In genomic region chr2:183359867-183360266, GRCh38 we compare ENCODE assay signal across 13 cellular contexts.
DNase-seq lines count a peak whose midpoint lies in the region; ATAC-seq and TF ChIP-seq lines count a peak whose summit lies in the region.
"Had no signal": no experiment of that assay in that cellular context is flagged by ENCODE, and none has a peak within 500 bp of the region (broad histone marks: within the 10 kb centered on the region; RNA-seq: fewer than 3 reads in every experiment).

No MANE protein-coding gene starts in this region.

- H3K36me3 ChIP-seq in mammary epithelial cell (ENCODE audit: insufficient read depth, low read length): no peaks in the 10 kb centered on the region

- BruUV-seq in mammary epithelial cell (replicated peaks; lab: Mats Ljungman, UMichigan): no TSS peak

- TF ChIP-seq RAD21 in Ishikawa (IDR thresholded peaks at IDR 0.05; ENCODE audit: low read depth): peak; percentile 52

- no peaks in the 10 kb centered on the region for H4K20me1 ChIP-seq in mammary epithelial cell (ENCODE audit: insufficient read depth, low read length)

- H3K9me3 ChIP-seq in mammary epithelial cell (replicated peaks; ENCODE audit: insufficient read depth, low read length): no peaks in the 10 kb centered on the region
- H3K9me3 ChIP-seq: Caco-2 had no signal

- no peak overlapping the region for H3K4me2 ChIP-seq in mammary epithelial cell (ENCODE audit: insufficient read depth, low read depth, low read length)

- no peak overlapping the region for H3K9ac ChIP-seq in mammary epithelial cell (ENCODE audit: insufficient read depth, low read length)

- no peaks in the 10 kb centered on the region for H3K4me1 ChIP-seq in mammary epithelial cell (ENCODE audit: insufficient read depth, low read length)
- H3K4me1 ChIP-seq: Caco-2 had no signal

- no peak overlapping the region for H3K4me3 Mint-ChIP-seq in nephron progenitor cell
- no peak overlapping the region for H3K4me3 Mint-ChIP-seq in natural killer cell treated with Interleukin-12 subunit alpha and Interleukin-12 subunit beta and Interleukin-15 and Interleukin-18, amount 100 ng/mL, for 72 hours
- H3K4me3 Mint-ChIP-seq: activated naive CD8-positive, alpha-beta T cell; T-helper 17 cell had no signal

- H3K4me3 ChIP-seq in mammary epithelial cell (replicated peaks in 1 of 3; ENCODE audit: insufficient read depth in 1 of 3, low read depth in 2 of 3, low read length in 3 of 3): no peak overlapping the region

- no peaks in the 10 kb centered on the region for H3K27me3 Mint-ChIP-seq in nephron progenitor cell (ENCODE audit: low read depth, poor library complexity)
- no peaks in the 10 kb centered on the region for H3K27me3 Mint-ChIP-seq in natural killer cell treated with Interleukin-12 subunit alpha and Interleukin-12 subunit beta and Interleukin-15 and Interleukin-18, amount 100 ng/mL, for 72 hours
- H3K27me3 Mint-ChIP-seq: activated naive CD8-positive, alpha-beta T cell; T-helper 17 cell had no signal

- H3K79me2 ChIP-seq in mammary epithelial cell (ENCODE audit: insufficient read depth, low read length): no peaks in the 10 kb centered on the region

- no peak for ATAC-seq in GM19035 (IDR thresholded peaks at IDR 0.05; ENCODE audit: unreplicated experiment)
- no peak for ATAC-seq in natural killer cell treated with Interleukin-12 subunit alpha and Interleukin-12 subunit beta and Interleukin-15 and Interleukin-18, amount 100 ng/mL, for 72 hours
- ATAC-seq: T-helper 17 cell had no signal

- H3K9me3 Mint-ChIP-seq in nephron progenitor cell: no peaks in the 10 kb centered on the region
- H3K9me3 Mint-ChIP-seq in natural killer cell treated with Interleukin-12 subunit alpha and Interleukin-12 subunit beta and Interleukin-15 and Interleukin-18, amount 100 ng/mL, for 72 hours: peaks cover 4% of the 10 kb centered on the region

- 53% methylated on average over 2 of the region's 2 CpGs for WGBS in mammary epithelial cell (ENCODE audit: low coverage, missing lambda C conversion rate)

- TF ChIP-seq CTCF in mammary epithelial cell (conservative IDR thresholded peaks at IDR 0.05 in 1 of 2, IDR thresholded peaks at IDR 0.05 in 1 of 2; ENCODE audit: extremely low read depth in 1 of 2, insufficient read depth in 1 of 2, low read depth in 1 of 2, low read length in 2 of 2): peak; percentile 13 to 45
- no peak for TF ChIP-seq CTCF in nephron progenitor cell (IDR thresholded peaks at IDR 0.05)

- H3K27me3 ChIP-seq in mammary epithelial cell (ENCODE audit: insufficient read depth, low read length): no peaks in the 10 kb centered on the region

- in situ Hi-C loops in mammary epithelial cell (cut with MboI; ENCODE audit: low sequenced_read_pairs in 2 of 2): loop anchor here in 1 of 2 donors (5.0 to 25.0 kb wide), 2 partner anchors 103 to 573 kb away; no protein-coding TSS in a partner anchor

- intact Hi-C loops in mammary epithelial cell (cut with micrococcal nuclease): loop anchor here (1.0 to 5.0 kb wide), 3 partner anchors 65 to 1173 kb away; no protein-coding TSS in a partner anchor

- H3K27ac ChIP-seq in mammary epithelial cell (ENCODE audit: insufficient read depth, low read depth, low read length): no peak overlapping the region

- H3K36me3 Mint-ChIP-seq in nephron progenitor cell (ENCODE audit: low read depth): no peaks in the 10 kb centered on the region
- no peaks in the 10 kb centered on the region for H3K36me3 Mint-ChIP-seq in natural killer cell treated with Interleukin-12 subunit alpha and Interleukin-12 subunit beta and Interleukin-15 and Interleukin-18, amount 100 ng/mL, for 72 hours
- H3K36me3 Mint-ChIP-seq: activated naive CD8-positive, alpha-beta T cell had no signal

- H3K4me1 Mint-ChIP-seq in nephron progenitor cell: no peaks in the 10 kb centered on the region
- H3K4me1 Mint-ChIP-seq in natural killer cell treated with Interleukin-12 subunit alpha and Interleukin-12 subunit beta and Interleukin-15 and Interleukin-18, amount 100 ng/mL, for 72 hours (ENCODE audit: low read depth in 2 of 2): no peaks in the 10 kb centered on the region
- H3K4me1 Mint-ChIP-seq: T-helper 17 cell had no signal

- CTCF ChIA-PET in mammary epithelial cell (lab: Charles Lee; ENCODE audit: low non-redundant PET): no interaction called here

- no peak overlapping the region for H3K27ac Mint-ChIP-seq in nephron progenitor cell
- no peak overlapping the region for H3K27ac Mint-ChIP-seq in natural killer cell treated with Interleukin-12 subunit alpha and Interleukin-12 subunit beta and Interleukin-15 and Interleukin-18, amount 100 ng/mL, for 72 hours
- H3K27ac Mint-ChIP-seq: activated naive CD8-positive, alpha-beta T cell; T-helper 17 cell had no signal

- no peak for TF ChIP-seq EP300 in Ishikawa (IDR thresholded peaks at IDR 0.05; ENCODE audit: borderline replicate concordance)

- dilution Hi-C loops in mammary epithelial cell (cut with HindIII; ENCODE audit: low sequenced_read_pairs): no loop called here

- H2AFZ ChIP-seq in mammary epithelial cell (ENCODE audit: low read depth, low read length): no peak overlapping the region

- DNase-seq in COLO829 (ENCODE audit: low spot score) (peak; percentile 10), mammary epithelial cell (no peak), lung microvascular endothelial cell (ENCODE audit: low read depth in 2 of 2) (peak; percentile 17 to 39), NCI-H524 (lab: John Stamatoyannopoulos, UW) (no peak), nephron progenitor cell (no peak)
- no peak for DNase-seq in natural killer cell treated with Interleukin-12 subunit alpha and Interleukin-12 subunit beta and Interleukin-15 and Interleukin-18, amount 100 ng/mL, for 72 hours (ENCODE audit: low spot score)
- DNase-seq: activated CD8-positive, alpha-beta memory T cell treated with anti-CD3 and anti-CD28 coated beads for 24 hours; Caco-2; NCI-H146; T-helper 17 cell had no signal

TF ChIP-seq in Ishikawa, 13 proteins besides CTCF, POLR2A, EP300 and RAD21:
- TF ChIP-seq, protein P1, sequence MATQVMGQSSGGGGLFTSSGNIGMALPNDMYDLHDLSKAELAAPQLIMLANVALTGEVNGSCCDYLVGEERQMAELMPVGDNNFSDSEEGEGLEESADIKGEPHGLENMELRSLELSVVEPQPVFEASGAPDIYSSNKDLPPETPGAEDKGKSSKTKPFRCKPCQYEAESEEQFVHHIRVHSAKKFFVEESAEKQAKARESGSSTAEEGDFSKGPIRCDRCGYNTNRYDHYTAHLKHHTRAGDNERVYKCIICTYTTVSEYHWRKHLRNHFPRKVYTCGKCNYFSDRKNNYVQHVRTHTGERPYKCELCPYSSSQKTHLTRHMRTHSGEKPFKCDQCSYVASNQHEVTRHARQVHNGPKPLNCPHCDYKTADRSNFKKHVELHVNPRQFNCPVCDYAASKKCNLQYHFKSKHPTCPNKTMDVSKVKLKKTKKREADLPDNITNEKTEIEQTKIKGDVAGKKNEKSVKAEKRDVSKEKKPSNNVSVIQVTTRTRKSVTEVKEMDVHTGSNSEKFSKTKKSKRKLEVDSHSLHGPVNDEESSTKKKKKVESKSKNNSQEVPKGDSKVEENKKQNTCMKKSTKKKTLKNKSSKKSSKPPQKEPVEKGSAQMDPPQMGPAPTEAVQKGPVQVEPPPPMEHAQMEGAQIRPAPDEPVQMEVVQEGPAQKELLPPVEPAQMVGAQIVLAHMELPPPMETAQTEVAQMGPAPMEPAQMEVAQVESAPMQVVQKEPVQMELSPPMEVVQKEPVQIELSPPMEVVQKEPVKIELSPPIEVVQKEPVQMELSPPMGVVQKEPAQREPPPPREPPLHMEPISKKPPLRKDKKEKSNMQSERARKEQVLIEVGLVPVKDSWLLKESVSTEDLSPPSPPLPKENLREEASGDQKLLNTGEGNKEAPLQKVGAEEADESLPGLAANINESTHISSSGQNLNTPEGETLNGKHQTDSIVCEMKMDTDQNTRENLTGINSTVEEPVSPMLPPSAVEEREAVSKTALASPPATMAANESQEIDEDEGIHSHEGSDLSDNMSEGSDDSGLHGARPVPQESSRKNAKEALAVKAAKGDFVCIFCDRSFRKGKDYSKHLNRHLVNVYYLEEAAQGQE (IDR thresholded peaks at IDR 0.05; ENCODE audit: low read depth): no peak
- TF ChIP-seq CEBPB (IDR thresholded peaks at IDR 0.05): no peak
- TF ChIP-seq NFIC (IDR thresholded peaks at IDR 0.05): no peak
- no peak for TF ChIP-seq USF1 (IDR thresholded peaks at IDR 0.05)
- no peak for TF ChIP-seq EGR1 (IDR thresholded peaks at IDR 0.05)
- no peak for TF ChIP-seq FOXM1 (IDR thresholded peaks at IDR 0.05; ENCODE audit: borderline replicate concordance, low read depth)
- TF ChIP-seq TEAD4 (IDR thresholded peaks at IDR 0.05): no peak
- TF ChIP-seq TAF1 (IDR thresholded peaks at IDR 0.05; ENCODE audit: low read depth): no peak
- no peak for TF ChIP-seq ZBTB7A (IDR thresholded peaks at IDR 0.05; ENCODE audit: low read depth)
- no peak for TF ChIP-seq YY1 (IDR thresholded peaks at IDR 0.05; ENCODE audit: low read depth)
- TF ChIP-seq CREB1 (IDR thresholded peaks at IDR 0.05; ENCODE audit: low read depth): no peak
- TF ChIP-seq TCF12 (IDR thresholded peaks at IDR 0.05; ENCODE audit: low read depth): no peak
- TF ChIP-seq, protein P2, sequence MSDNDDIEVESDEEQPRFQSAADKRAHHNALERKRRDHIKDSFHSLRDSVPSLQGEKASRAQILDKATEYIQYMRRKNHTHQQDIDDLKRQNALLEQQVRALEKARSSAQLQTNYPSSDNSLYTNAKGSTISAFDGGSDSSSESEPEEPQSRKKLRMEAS (IDR thresholded peaks at IDR 0.05): no peak

Comparison
In these comparisons a context has a peak if more than half of its experiments do, and no peak if none do; other contexts are left out.
1. DNase-seq: peak in COLO829 (single experiment) and lung microvascular endothelial cell (2 of 2); none in mammary epithelial cell (single experiment), NCI-H524 (0 of 2), nephron progenitor cell (single experiment) and natural killer cell treated with Interleukin-12 subunit alpha and Interleukin-12 subunit beta and Interleukin-15 and Interleukin-18, amount 100 ng/mL, for 72 hours (single experiment).